ENCODE assay signal across 28 cellular contexts in genomic region chr10:33887188-33887587, GRCh38.
"Had no signal": no experiment of that assay in that cellular context is flagged by ENCODE, and none has a peak within 500 bp of the region (broad histone marks: within the 10 kb centered on the region; RNA-seq: fewer than 3 reads in every experiment).

No MANE protein-coding gene starts in this region.

- H3K4me3 ChIP-seq: esophagus muscularis mucosa, gastroesophageal sphincter had no signal

- H3K27me3 ChIP-seq: brain microvascular endothelial cell, esophagus muscularis mucosa, gastroesophageal sphincter had no signal

- H3K9me3 ChIP-seq: esophagus muscularis mucosa, gastroesophageal sphincter had no signal

- DNase-seq: activated CD4-positive, alpha-beta memory T cell treated with anti-CD3 and anti-CD28 coated beads for 36 hours; activated CD4-positive, alpha-beta T cell treated with anti-CD3 and anti-CD28 coated beads for 36 hours; activated CD4-positive, alpha-beta T cell treated with anti-CD3 and anti-CD28 coated beads, Interleukin-2, amount 10 ng/mL, durations not matched to agents 24 days and 14 days; activated CD4-positive, CD25-positive, alpha-beta regulatory T cell; activated CD4-positive, CD25-positive, alpha-beta regulatory T cell treated with anti-CD3 and anti-CD28 coated beads, Interleukin-2, amount 50 U/mL, for 72 hours; activated CD8-positive, alpha-beta memory T cell treated with anti-CD3 and anti-CD28 coated beads, Interleukin-2, amount 10 ng/mL, durations not matched to agents 7 days and 5 days; activated CD8-positive, alpha-beta memory T cell treated with anti-CD3 and anti-CD28 coated beads, Interleukin-2, amount 50 U/mL, for 4 hours; activated CD8-positive, alpha-beta T cell treated with anti-CD3 and anti-CD28 coated beads, Interleukin-2, amount 10 ng/mL, durations not matched to agents 7 days and 5 days; activated gamma-delta T cell treated with Interleukin-2 at 50 U/mL for 16 hours; activated naive CD4-positive, alpha-beta T cell treated with anti-CD3 and anti-CD28 coated beads, Interleukin-2, amount 50 U/mL, for 16 hours; activated naive CD4-positive, alpha-beta T cell treated with Interleukin-2 at 50 U/mL for 16 hours; activated T-cell treated with anti-CD3 and anti-CD28 coated beads, Interleukin-2, amount 50 U/mL, for 24 hours; activated T-cell treated with anti-CD3 and anti-CD28 coated beads, Interleukin-2, amount 50 U/mL, for 72 hours; amniotic stem cell; anterior cingulate cortex; brain microvascular endothelial cell; caudate nucleus; cortex of kidney; dermis blood vessel endothelial cell; effector CD4-positive, alpha-beta T cell; effector memory CD8-positive, alpha-beta T cell; erythroblast; foreskin melanocyte; T-helper 2 cell had no signal

- H3K4me1 ChIP-seq: esophagus muscularis mucosa, gastroesophageal sphincter had no signal

- H3K27ac ChIP-seq: brain microvascular endothelial cell, esophagus muscularis mucosa, gastroesophageal sphincter had no signal

- ATAC-seq: activated CD4-positive, alpha-beta T cell treated with anti-CD3 and anti-CD28 coated beads for 36 hours; activated CD8-positive, alpha-beta memory T cell treated with anti-CD3 and anti-CD28 coated beads, Interleukin-2, amount 10 ng/mL, durations not matched to agents 7 days and 5 days; activated CD8-positive, alpha-beta T cell treated with anti-CD3 and anti-CD28 coated beads, Interleukin-2, amount 10 ng/mL, durations not matched to agents 7 days and 5 days; activated T-cell treated with anti-CD3 and anti-CD28 coated beads, Interleukin-2, amount 50 U/mL, for 72 hours; effector memory CD8-positive, alpha-beta T cell; gastroesophageal sphincter had no signal

- H3K36me3 ChIP-seq: brain microvascular endothelial cell, esophagus muscularis mucosa, gastroesophageal sphincter had no signal

- FAIRE-seq: astrocyte, colon had no signal
